In genomic region chr17:7216242-7217112, GRCh38 we compare ENCODE assay signal across 6 cellular contexts. TPM values are rescaled to one million over a fixed set of nuclear protein-coding genes. Genes with fewer than 3 reads are reported as not detected.
DNase-seq lines count a peak whose midpoint lies in the region; ATAC-seq, FAIRE-seq and TF ChIP-seq lines count a peak whose summit lies in the region.

No MANE protein-coding gene starts in this region.

- no peak for ATAC-seq in natural killer cell treated with Interleukin-12 subunit alpha and Interleukin-12 subunit beta and Interleukin-15 and Interleukin-18, amount 100 ng/mL, for 72 hours

- peak; percentile 9 for FAIRE-seq in GM12891 (lab: Jason Lieb, UNC)

- no peaks in the 10 kb centered on the region for H3K9me3 Mint-ChIP-seq in natural killer cell treated with Interleukin-12 subunit alpha and Interleukin-12 subunit beta and Interleukin-15 and Interleukin-18, amount 100 ng/mL, for 72 hours

- no peak for TF ChIP-seq CTCF in astrocyte of the spinal cord (IDR thresholded peaks at IDR 0.05; ENCODE audit: low read depth, low read length)

- H3K4me1 Mint-ChIP-seq in natural killer cell treated with Interleukin-12 subunit alpha and Interleukin-12 subunit beta and Interleukin-15 and Interleukin-18, amount 100 ng/mL, for 72 hours (ENCODE audit: low read depth in 2 of 2): peaks cover 53 to 62% of the 10 kb centered on the region in 2 donors

- peak overlapping the region; percentile 40 to 47 for H3K27ac Mint-ChIP-seq in natural killer cell treated with Interleukin-12 subunit alpha and Interleukin-12 subunit beta and Interleukin-15 and Interleukin-18, amount 100 ng/mL, for 72 hours

- peaks cover 6% of the 10 kb centered on the region in 2 donors for H3K27me3 Mint-ChIP-seq in natural killer cell treated with Interleukin-12 subunit alpha and Interleukin-12 subunit beta and Interleukin-15 and Interleukin-18, amount 100 ng/mL, for 72 hours

- TF ChIP-seq POLR2A in GM12891 (IDR thresholded peaks at IDR 0.05; ENCODE audit: low read depth, low read length) (no peak), erythroblast (IDR thresholded peaks at IDR 0.05; ENCODE audit: low read length) (no peak)

- no peaks in the 10 kb centered on the region for H3K36me3 Mint-ChIP-seq in natural killer cell treated with Interleukin-12 subunit alpha and Interleukin-12 subunit beta and Interleukin-15 and Interleukin-18, amount 100 ng/mL, for 72 hours

- in situ Hi-C loops in astrocyte of the spinal cord (cut with HindIII; ENCODE audit: low sequenced_read_pairs): no loop called here

- peak overlapping the region; percentile 71 for H3K4me3 ChIP-seq in astrocyte of the spinal cord (ENCODE audit: low read depth, low read length)

- no peak for DNase-seq in GM12891 (ENCODE audit: insufficient read length, low spot score)
- no peak for DNase-seq in astrocyte of the spinal cord (ENCODE audit: low read depth, low spot score)
- no peak for DNase-seq in natural killer cell treated with Interleukin-12 subunit alpha and Interleukin-12 subunit beta and Interleukin-15 and Interleukin-18, amount 100 ng/mL, for 72 hours (ENCODE audit: low spot score)
- DNase-seq in AG08396 (ENCODE audit: low spot score): no peak
- DNase-seq in activated CD4-positive, CD25-positive, alpha-beta regulatory T cell (lab: John Stamatoyannopoulos, UW): no peak
- no peak for DNase-seq in erythroblast (lab: John Stamatoyannopoulos, UW)

- peak overlapping the region; percentile 56 for H3K4me3 Mint-ChIP-seq in natural killer cell treated with Interleukin-12 subunit alpha and Interleukin-12 subunit beta and Interleukin-15 and Interleukin-18, amount 100 ng/mL, for 72 hours

TF ChIP-seq in GM12891, 5 proteins besides CTCF, POLR2A, EP300 and RAD21:
- no peak for TF ChIP-seq PAX5 (IDR thresholded peaks at IDR 0.05; ENCODE audit: insufficient read depth, low read length, severe bottlenecking)
- no peak for TF ChIP-seq POU2F2 (IDR thresholded peaks at IDR 0.05; ENCODE audit: low read depth, low read length)
- no peak for TF ChIP-seq SPI1 (IDR thresholded peaks at IDR 0.05; ENCODE audit: low read depth, low read length)
- no peak for TF ChIP-seq TAF1 (IDR thresholded peaks at IDR 0.05; ENCODE audit: low read depth, low read length)
- no peak for TF ChIP-seq POLR2AphosphoS5 (IDR thresholded peaks at IDR 0.05; ENCODE audit: low read depth, low read length)

RNA-seq across cellular contexts. Expression of gene DLG4, which starts 3.2 kb away (rescaled TPM):
- polyA plus RNA-seq in GM12891 (2012; ENCODE audit: low read depth, missing spikeins): 8.3 TPM
- total RNA-seq in natural killer cell treated with Interleukin-12 subunit alpha and Interleukin-12 subunit beta and Interleukin-15 and Interleukin-18, amount 100 ng/mL, for 72 hours: 1 to 10 TPM; 3.3 to 8.3 TPM

RNA-seq across cellular contexts. Expression of gene ACADVL, which starts 3.3 kb away (rescaled TPM):
- 318 TPM for polyA plus RNA-seq in GM12891 (2012; ENCODE audit: low read depth, missing spikeins)
- 100 to 1,000 TPM; 651 to 710 TPM for total RNA-seq in natural killer cell treated with Interleukin-12 subunit alpha and Interleukin-12 subunit beta and Interleukin-15 and Interleukin-18, amount 100 ng/mL, for 72 hours

RNA-seq across cellular contexts. Expression of gene DVL2, which starts 17.8 kb away (rescaled TPM):
- 24.0 TPM for polyA plus RNA-seq in GM12891 (2012; ENCODE audit: low read depth, missing spikeins)
- 10 to 100 TPM; 35.1 to 61.6 TPM for total RNA-seq in natural killer cell treated with Interleukin-12 subunit alpha and Interleukin-12 subunit beta and Interleukin-15 and Interleukin-18, amount 100 ng/mL, for 72 hours

RNA-seq across cellular contexts. Expression of gene PHF23, which starts 22.8 kb away (rescaled TPM):
- 23.0 TPM for polyA plus RNA-seq in GM12891 (2012; ENCODE audit: low read depth, missing spikeins)
- total RNA-seq in natural killer cell treated with Interleukin-12 subunit alpha and Interleukin-12 subunit beta and Interleukin-15 and Interleukin-18, amount 100 ng/mL, for 72 hours: 10 to 100 TPM; 40.1 to 55.2 TPM

RNA-seq across cellular contexts. Expression of gene GABARAP, which starts 25.8 kb away (rescaled TPM):
- polyA plus RNA-seq in GM12891 (2012; ENCODE audit: low read depth, missing spikeins): 366 TPM
- total RNA-seq in natural killer cell treated with Interleukin-12 subunit alpha and Interleukin-12 subunit beta and Interleukin-15 and Interleukin-18, amount 100 ng/mL, for 72 hours: 100 to 1,000 TPM; 197 to 277 TPM
